In genomic region chr19:57708641-57709354, GRCh38 we compare ENCODE assay signal across 8 cellular contexts. TPM values are rescaled to one million over a fixed set of nuclear protein-coding genes. Genes with fewer than 3 reads are reported as not detected.
A peak's percentile ranks its signal among the peaks of the same experiment; 100 is the strongest.
DNase-seq lines count a peak whose midpoint lies in the region; ATAC-seq and TF ChIP-seq lines count a peak whose summit lies in the region.

TSS of gene ZNF154 (minus strand) at chr19:57709204. CDS start at chr19:57708971, 233 bp downstream.

- H2AFZ ChIP-seq in mammary epithelial cell (ENCODE audit: low read depth, low read length) = peak within 1 kb of the TSS; percentile 88

- no peak within 1 kb of the TSS for H3K27ac ChIP-seq in SJSA1
- H3K27ac ChIP-seq in mammary epithelial cell (ENCODE audit: insufficient read depth, low read depth, low read length) = no peak within 1 kb of the TSS

- no peaks in the 10 kb centered on the region for H3K79me2 ChIP-seq in mammary epithelial cell (ENCODE audit: insufficient read depth, low read length)

- dilution Hi-C loops in mammary epithelial cell (cut with HindIII; ENCODE audit: low sequenced_read_pairs) = no loop called here

- H3K27me3 ChIP-seq in SJSA1 (replicated peaks) = no peaks in the 10 kb centered on the region
- no peaks in the 10 kb centered on the region for H3K27me3 ChIP-seq in mammary epithelial cell (ENCODE audit: insufficient read depth, low read length)

- CTCF ChIA-PET in mammary epithelial cell (lab: Charles Lee; ENCODE audit: low non-redundant PET) = no interaction called here

- H3K4me3 ChIP-seq in AG10803 (ENCODE audit: low read length) (peak within 1 kb of the TSS; percentile 77), SJSA1 (peak within 1 kb of the TSS; percentile 38), mammary epithelial cell (replicated peaks in 1 of 3; ENCODE audit: insufficient read depth in 1 of 3, low read depth in 2 of 3, low read length in 3 of 3) (peak within 1 kb of the TSS; percentile 29 to 57 (median 51)), iPS-11a (ENCODE audit: low read depth, low read length) (peak within 1 kb of the TSS; percentile 91)

- H3K4me2 ChIP-seq in mammary epithelial cell (ENCODE audit: insufficient read depth, low read depth, low read length) = peak within 1 kb of the TSS; percentile 82

- DNase-seq in AG10803 (ENCODE audit: low read depth) (peak; percentile 57), SJSA1 (ENCODE audit: low read depth in 1 of 2, low spot score in 2 of 2) (no peak), mammary epithelial cell (no peak), retina (peak; percentile 91), SKM-1 treated with dmso at 0.1 percent for 144 hours (lab: John Stamatoyannopoulos, UW; ENCODE audit: unreplicated experiment) (no peak)

- intact Hi-C loops in mammary epithelial cell (cut with micrococcal nuclease) = no loop called here

- no peaks in the 10 kb centered on the region for H4K20me1 ChIP-seq in mammary epithelial cell (ENCODE audit: insufficient read depth, low read length)

- no peak for ATAC-seq in HG02678 (IDR thresholded peaks at IDR 0.05; ENCODE audit: unreplicated experiment)
- ATAC-seq in GM21717 (IDR thresholded peaks at IDR 0.05; ENCODE audit: unreplicated experiment) = no peak

- no TSS peak for BruUV-seq in mammary epithelial cell (replicated peaks; lab: Mats Ljungman, UMichigan)

- in situ Hi-C loops in mammary epithelial cell (cut with MboI; ENCODE audit: low sequenced_read_pairs in 2 of 2) = no loop called here

- H3K9me3 ChIP-seq in SJSA1 (replicated peaks) = peaks cover 17% of the 10 kb centered on the region
- peaks cover 9% of the 10 kb centered on the region for H3K9me3 ChIP-seq in mammary epithelial cell (replicated peaks; ENCODE audit: insufficient read depth, low read length)

- no peak for TF ChIP-seq CTCF in AG10803 (conservative IDR thresholded peaks at IDR 0.05; ENCODE audit: low read length)
- TF ChIP-seq CTCF in mammary epithelial cell (conservative IDR thresholded peaks at IDR 0.05 in 1 of 2, IDR thresholded peaks at IDR 0.05 in 1 of 2; ENCODE audit: extremely low read depth in 1 of 2, insufficient read depth in 1 of 2, low read depth in 1 of 2, low read length in 2 of 2) = no peak

- 5% methylated on average over 31 of the region's 53 CpGs for WGBS in mammary epithelial cell (ENCODE audit: low coverage, missing lambda C conversion rate)

- no peaks in the 10 kb centered on the region for H3K4me1 ChIP-seq in SJSA1 (replicated peaks)
- H3K4me1 ChIP-seq in mammary epithelial cell (ENCODE audit: insufficient read depth, low read length) = peaks cover 4% of the 10 kb centered on the region

- H3K36me3 ChIP-seq in SJSA1 (no peaks in the 10 kb centered on the region), mammary epithelial cell (ENCODE audit: insufficient read depth, low read length) (no peaks in the 10 kb centered on the region)

- no peak within 1 kb of the TSS for H3K9ac ChIP-seq in mammary epithelial cell (ENCODE audit: insufficient read depth, low read length)

RNA-seq across cellular contexts. Expression of gene ZNF154, which starts in this region (rescaled TPM):
- 0.91 and 0.92 TPM in 2 replicates for total RNA-seq in SJSA1 (2014; rRNA removed; shearing (Covaris generic))
- total RNA-seq in mammary epithelial cell = 1 to 10 TPM in 1 of 2 donors, under 1 TPM in 1; 0.42 to 9.0 TPM
- 0.70 TPM for polyA plus RNA-seq in mammary epithelial cell
- polyA minus RNA-seq in mammary epithelial cell = not detected

Comparison
In these comparisons a context has a peak if more than half of its experiments do, and no peak if none do; other contexts are left out.
1. DNase-seq: peak in AG10803 (single experiment) and retina (single experiment); none in SJSA1 (0 of 2), mammary epithelial cell (single experiment) and SKM-1 treated with dmso at 0.1 percent for 144 hours (single experiment).
2. H3K4me3 ChIP-seq: peak in every context shown above with its lines; median percentile 91 in iPS-11a; 77 in AG10803; 51 in mammary epithelial cell; 38 in SJSA1.